Comparison of ENCODE assay signal across 1 cellular context in genomic region chr1:32703479-32704291, GRCh38.
TF ChIP-seq lines count a peak whose summit lies in the region.

No MANE protein-coding gene starts in this region.

TF ChIP-seq in endothelial cell of umbilical vein, 7 proteins besides CTCF, POLR2A, EP300 and RAD21:
- TF ChIP-seq JUN (IDR thresholded peaks at IDR 0.05; ENCODE audit: borderline replicate concordance, insufficient read depth, insufficient read length, low read depth) (no peak), MYC (IDR thresholded peaks at IDR 0.05; ENCODE audit: low read depth, low read length) (no peak), EZH2 (IDR thresholded peaks at IDR 0.05; ENCODE audit: borderline replicate concordance, low read depth, low read length, severe bottlenecking) (no peak), MAX (IDR thresholded peaks at IDR 0.05; ENCODE audit: insufficient read depth, insufficient read length) (no peak), FOS (IDR thresholded peaks at IDR 0.05; ENCODE audit: borderline replicate concordance, insufficient read depth, low read length) (no peak), GATA2 (IDR thresholded peaks at IDR 0.05; ENCODE audit: insufficient read depth, insufficient read length, low read depth, low read length) (no peak), POLR2AphosphoS5 (IDR thresholded peaks at IDR 0.05; ENCODE audit: insufficient read depth, low read depth, low read length) (no peak)
